ENCODE assay signal across 1 cellular context in the genomic region with DNA sequence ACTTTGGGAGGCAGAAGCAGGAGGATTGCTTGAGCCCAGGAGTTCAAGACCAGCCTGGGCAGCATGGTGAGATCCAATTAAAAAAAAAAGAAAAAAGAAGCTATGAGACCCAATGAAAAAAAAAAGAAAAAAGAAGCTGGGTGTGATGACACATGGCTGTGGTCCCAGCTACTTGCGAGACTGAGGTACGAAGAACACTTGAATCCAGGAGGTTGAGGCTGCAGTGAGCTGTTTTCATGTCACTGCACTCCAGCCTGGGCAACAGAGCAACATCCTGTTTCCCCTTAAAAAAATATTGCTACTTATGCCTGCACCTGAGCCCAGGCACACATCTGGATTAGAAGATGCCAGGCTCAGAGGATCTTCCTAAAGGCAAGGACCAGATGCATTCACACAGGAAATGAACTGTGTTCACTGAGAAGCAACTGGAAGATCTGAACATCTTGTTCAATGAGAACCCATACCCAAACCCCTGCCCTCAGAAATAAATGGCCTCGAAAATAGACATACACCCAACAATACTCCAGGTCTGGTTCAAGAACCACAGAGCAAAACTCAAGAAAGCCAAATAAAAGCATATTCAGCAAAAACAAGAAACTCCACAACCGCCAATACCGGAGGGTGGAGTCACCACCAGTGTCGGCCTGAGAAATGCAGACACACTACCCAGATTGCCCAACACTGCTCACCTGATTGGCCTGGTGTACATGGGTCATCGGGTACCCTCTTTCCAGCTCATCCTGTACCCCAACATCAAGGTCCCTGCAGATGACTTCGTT.
TF ChIP-seq lines count a peak whose summit lies in the region.

No MANE protein-coding gene starts in this region.

TF ChIP-seq in HepG2, 621 proteins besides CTCF, POLR2A, EP300 and RAD21:
- TF ChIP-seq ASH2L (IDR thresholded peaks at IDR 0.05; ENCODE audit: insufficient read length, low read depth, low read length) (no peak), JARID2 (CRISPR knock-in tag; IDR thresholded peaks at IDR 0.05; ENCODE audit: insufficient replicate concordance) (no peak), BRD4 (CRISPR knock-in tag; IDR thresholded peaks at IDR 0.05) (no peak), ATF1 (CRISPR knock-in tag; IDR thresholded peaks at IDR 0.05) (no peak), MAFK (conservative IDR thresholded peaks at IDR 0.05 in 1 of 2, IDR thresholded peaks at IDR 0.05 in 1 of 2; ENCODE audit: low read length in 2 of 2) (peak; percentile 72 to 76), MAFF (IDR thresholded peaks at IDR 0.05; ENCODE audit: low read depth, low read length) (peak; percentile 73), ATF7 (IDR thresholded peaks at IDR 0.05) (no peak), ATF7 (CRISPR knock-in tag; IDR thresholded peaks at IDR 0.05) (no peak), DNMT1 (CRISPR knock-in tag; IDR thresholded peaks at IDR 0.05) (no peak)
